9 cellular contexts compared by ENCODE assay signal in genomic region chr11:61829806-61830205, GRCh38. TPM values are rescaled to one million over a fixed set of nuclear protein-coding genes. Genes with fewer than 3 reads are reported as not detected.
DNase-seq lines count a peak whose midpoint lies in the region; ATAC-seq, FAIRE-seq and TF ChIP-seq lines count a peak whose summit lies in the region.
"Had no signal": no experiment of that assay in that cellular context is flagged by ENCODE, and none has a peak within 500 bp of the region (broad histone marks: within the 10 kb centered on the region; RNA-seq: fewer than 3 reads in every experiment).

No MANE protein-coding gene starts in this region.

- H3K4me2 ChIP-seq in A549, result peak overlapping the region; percentile 100

- TF ChIP-seq CTCF in A549 (IDR thresholded peaks at IDR 0.05), result no peak
- no peak for TF ChIP-seq CTCF in choroid plexus epithelial cell (conservative IDR thresholded peaks at IDR 0.05; ENCODE audit: low read depth, low read length)

- H3K27me3 ChIP-seq in HUES6 (ENCODE audit: control insufficient read depth, insufficient read depth, low read length), result no peaks in the 10 kb centered on the region
- H3K27me3 ChIP-seq in muscle layer of duodenum (ENCODE audit: low read depth, low read length), result no peaks in the 10 kb centered on the region

- ATAC-seq in A549, result no peak
- no peak for ATAC-seq in GM19023 (IDR thresholded peaks at IDR 0.05; ENCODE audit: unreplicated experiment)
- no peak for ATAC-seq in GM21423 (IDR thresholded peaks at IDR 0.05; ENCODE audit: unreplicated experiment)
- no peak for ATAC-seq in HG02884 (IDR thresholded peaks at IDR 0.05; ENCODE audit: unreplicated experiment)
- ATAC-seq: HCT116 had no signal

- TF ChIP-seq POLR2A in A549 (IDR thresholded peaks at IDR 0.05; ENCODE audit: low read length), result no peak

- TF ChIP-seq EP300 in A549 (IDR thresholded peaks at IDR 0.05), result no peak

- 75% methylated on average over 4 of the region's 4 CpGs for WGBS in A549 (ENCODE audit: missing lambda C conversion rate)

- TF ChIP-seq RAD21 in A549 (conservative IDR thresholded peaks at IDR 0.05 in 1 of 2, IDR thresholded peaks at IDR 0.05 in 1 of 2), result no peak

- DNase-seq in A549 (ENCODE audit: low read depth in 1 of 2, low spot score in 1 of 2) (no peak), choroid plexus epithelial cell (ENCODE audit: low read depth) (no peak), cerebellar nuclear complex (lab: John Stamatoyannopoulos, UW) (no peak)

- no peak for FAIRE-seq in A549 (lab: Jason Lieb, UNC)

- H3K27ac ChIP-seq in A549 (peak overlapping the region; percentile 96 to 100), HUES6 (ENCODE audit: low read depth, low read length) (no peak overlapping the region; the same call in 1 of the 2 replicates), muscle layer of duodenum (ENCODE audit: low read length) (peak overlapping the region; percentile 53)

- H3K4me1 ChIP-seq in A549 (peaks cover 61% of the 10 kb centered on the region), HUES6 (ENCODE audit: control insufficient read depth, insufficient read depth, low read length) (peaks cover 61% of the 10 kb centered on the region), muscle layer of duodenum (ENCODE audit: control insufficient read depth in 1 of 2, insufficient read depth in 2 of 2, low read length in 2 of 2) (peaks cover 0 to 18% of the 10 kb centered on the region in 2 donors)

- CTCF ChIA-PET in A549 (lab: Yijun Ruan, JAX), result interaction anchor here (1.1 to 5.6 kb wide), 10 partner anchors 11 to 493 kb away, joined by 3 to 51 read pairs (median 12); partner anchors contain the start of gene FADS1

- H3K36me3 ChIP-seq in HUES6 (ENCODE audit: control insufficient read depth, insufficient read depth, low read length), result peaks cover 29% of the 10 kb centered on the region; the same call in 1 of the 2 replicates
- H3K36me3 ChIP-seq in muscle layer of duodenum (ENCODE audit: control insufficient read depth in 1 of 2, insufficient read depth in 2 of 2, low read length in 2 of 2), result no peaks in the 10 kb centered on the region

- H3K9me3 ChIP-seq in A549 (no peaks in the 10 kb centered on the region), HUES6 (ENCODE audit: control insufficient read depth, insufficient read depth, low read depth, low read length) (no peaks in the 10 kb centered on the region), muscle layer of duodenum (ENCODE audit: control insufficient read depth in 1 of 2, low read length in 2 of 2) (no peaks in the 10 kb centered on the region)

- POLR2A ChIA-PET in A549 (lab: Yijun Ruan, JAX), result interaction anchor here (3.7 kb wide), 1 partner anchor 13 kb away, joined by 71 read pairs; the partner anchor contains the start of gene FADS1

- H3K4me3 ChIP-seq in A549 (peak overlapping the region; percentile 100), HUES6 (ENCODE audit: low read depth, low read length) (peak overlapping the region; percentile 99), choroid plexus epithelial cell (ENCODE audit: low read depth, low read length) (peak overlapping the region; percentile 67), muscle layer of duodenum (ENCODE audit: low read depth in 1 of 2, low read length in 2 of 2) (peak overlapping the region; percentile 59 to 75)

- peak overlapping the region; percentile 98 for H3K9ac ChIP-seq in HUES6 (ENCODE audit: low read length)

TF ChIP-seq in A549, 52 proteins besides CTCF, POLR2A, EP300 and RAD21:
- TF ChIP-seq EHMT2 (IDR thresholded peaks at IDR 0.05; ENCODE audit: low read depth), result no peak
- TF ChIP-seq CEBPB (IDR thresholded peaks at IDR 0.05), result no peak
- no peak for TF ChIP-seq ZSCAN20 (CRISPR knock-in tag; IDR thresholded peaks at IDR 0.05)
- no peak for TF ChIP-seq NPAS2 (CRISPR knock-in tag; IDR thresholded peaks at IDR 0.05; ENCODE audit: borderline replicate concordance)
- no peak for TF ChIP-seq GATA3 (IDR thresholded peaks at IDR 0.05; ENCODE audit: borderline replicate concordance)
- no peak for TF ChIP-seq CBX8 (IDR thresholded peaks at IDR 0.05)
- no peak for TF ChIP-seq HOXA7 (CRISPR knock-in tag; IDR thresholded peaks at IDR 0.05)
- TF ChIP-seq ZFP36 (IDR thresholded peaks at IDR 0.05; ENCODE audit: borderline replicate concordance, partially characterized antibody), result no peak
- no peak for TF ChIP-seq HES2 (IDR thresholded peaks at IDR 0.05)
- TF ChIP-seq HEYL (CRISPR knock-in tag; IDR thresholded peaks at IDR 0.05), result no peak
- no peak for TF ChIP-seq KDM1A (IDR thresholded peaks at IDR 0.05; ENCODE audit: low read depth)
- TF ChIP-seq PHF8 (IDR thresholded peaks at IDR 0.05; ENCODE audit: borderline replicate concordance, low read depth), result no peak
- no peak for TF ChIP-seq PBX3 (IDR thresholded peaks at IDR 0.05)
- TF ChIP-seq HDAC2 (IDR thresholded peaks at IDR 0.05), result no peak
- TF ChIP-seq ESRRA (IDR thresholded peaks at IDR 0.05; ENCODE audit: borderline replicate concordance, low read length), result no peak
- TF ChIP-seq FOSB (CRISPR knock-in tag; IDR thresholded peaks at IDR 0.05), result no peak
- no peak for TF ChIP-seq JUNB (IDR thresholded peaks at IDR 0.05)
- TF ChIP-seq MAZ (IDR thresholded peaks at IDR 0.05; ENCODE audit: borderline replicate concordance, low read depth, low read length), result no peak
- no peak for TF ChIP-seq CBX2 (IDR thresholded peaks at IDR 0.05; ENCODE audit: borderline replicate concordance, low read depth)
- no peak for TF ChIP-seq USF2 (IDR thresholded peaks at IDR 0.05)

RNA-seq across cellular contexts. Expression of gene FADS2, which starts 1.7 kb away (rescaled TPM):
- 215 and 278 TPM in 2 replicates for polyA plus RNA-seq in A549 (2011; rRNA removed)
- polyA plus RNA-seq in A549 (2012; cell fraction: cytosol; rRNA removed), result 187 and 222 TPM in 2 replicates
- 358 and 370 TPM in 2 replicates for polyA plus RNA-seq in A549 (2012; cell fraction: nucleus; rRNA removed)
- 184 to 391 TPM (median 352 TPM) in 3 replicates for polyA plus RNA-seq in A549 (2017; fragmentation: RNase III; extraction: RNeasy Plus Mini Kit Qiagen cat#74134 plus additional on column Dnase treatment)
- 649 and 679 TPM in 2 replicates for polyA minus RNA-seq in A549 (2011; rRNA and poly(A)+ RNA removed)

RNA-seq across cellular contexts. Expression of gene FADS1, which starts 13.0 kb away (rescaled TPM):
- polyA plus RNA-seq in A549 (2011; rRNA removed) (163 and 175 TPM in 2 replicates), A549 (2017; fragmentation: RNase III; extraction: RNeasy Plus Mini Kit Qiagen cat#74134 plus additional on column Dnase treatment) (121 to 205 TPM (median 189 TPM) in 3 replicates)
- polyA plus RNA-seq in A549 (2012; cell fraction: cytosol; rRNA removed), result 87.7 and 130 TPM in 2 replicates
- polyA plus RNA-seq in A549 (2012; cell fraction: nucleus; rRNA removed), result 112 and 123 TPM in 2 replicates
- 286 and 310 TPM in 2 replicates for polyA minus RNA-seq in A549 (2011; rRNA and poly(A)+ RNA removed)

RNA-seq across cellular contexts. Expression of gene FEN1, which starts 37.1 kb away (rescaled TPM):
- polyA plus RNA-seq in A549 (2011; rRNA removed) (36.3 and 38.4 TPM in 2 replicates), A549 (2017; fragmentation: RNase III; extraction: RNeasy Plus Mini Kit Qiagen cat#74134 plus additional on column Dnase treatment) (99.7 to 105 TPM (median 104 TPM) in 3 replicates)
- polyA plus RNA-seq in A549 (2012; cell fraction: cytosol; rRNA removed), result 65.4 and 69.1 TPM in 2 replicates
- 61.1 and 70.5 TPM in 2 replicates for polyA plus RNA-seq in A549 (2012; cell fraction: nucleus; rRNA removed)
- polyA minus RNA-seq in A549 (2011; rRNA and poly(A)+ RNA removed), result 38.6 and 47.2 TPM in 2 replicates

RNA-seq across cellular contexts. Expression of gene TMEM258, which starts 37.4 kb away (rescaled TPM):
- polyA plus RNA-seq in A549 (2011; rRNA removed) (280 and 375 TPM in 2 replicates), A549 (2017; fragmentation: RNase III; extraction: RNeasy Plus Mini Kit Qiagen cat#74134 plus additional on column Dnase treatment) (232 to 262 TPM (median 257 TPM) in 3 replicates)
- polyA plus RNA-seq in A549 (2012; cell fraction: cytosol; rRNA removed), result 374 and 375 TPM in 2 replicates
- 150 and 167 TPM in 2 replicates for polyA plus RNA-seq in A549 (2012; cell fraction: nucleus; rRNA removed)
- polyA minus RNA-seq in A549 (2011; rRNA and poly(A)+ RNA removed), result 117 and 178 TPM in 2 replicates
